In the genomic region with DNA sequence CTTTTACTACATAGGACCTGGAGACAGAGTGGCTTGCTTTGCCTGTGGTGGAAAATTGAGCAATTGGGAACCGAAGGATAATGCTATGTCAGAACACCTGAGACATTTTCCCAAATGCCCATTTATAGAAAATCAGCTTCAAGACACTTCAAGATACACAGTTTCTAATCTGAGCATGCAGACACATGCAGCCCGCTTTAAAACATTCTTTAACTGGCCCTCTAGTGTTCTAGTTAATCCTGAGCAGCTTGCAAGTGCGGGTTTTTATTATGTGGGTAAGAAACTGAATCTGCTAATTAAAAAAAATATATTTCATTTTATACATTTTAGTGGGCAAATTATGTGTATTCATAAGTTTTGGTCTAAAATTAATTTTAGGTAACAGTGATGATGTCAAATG, we compare ENCODE assay signal across 3 cellular contexts.
TF ChIP-seq lines count a peak whose summit lies in the region.

No MANE protein-coding gene starts in this region.

TF ChIP-seq in SK-N-SH, 30 proteins besides CTCF, POLR2A, EP300 and RAD21 (continued from another document):
- TF ChIP-seq, protein P1, sequence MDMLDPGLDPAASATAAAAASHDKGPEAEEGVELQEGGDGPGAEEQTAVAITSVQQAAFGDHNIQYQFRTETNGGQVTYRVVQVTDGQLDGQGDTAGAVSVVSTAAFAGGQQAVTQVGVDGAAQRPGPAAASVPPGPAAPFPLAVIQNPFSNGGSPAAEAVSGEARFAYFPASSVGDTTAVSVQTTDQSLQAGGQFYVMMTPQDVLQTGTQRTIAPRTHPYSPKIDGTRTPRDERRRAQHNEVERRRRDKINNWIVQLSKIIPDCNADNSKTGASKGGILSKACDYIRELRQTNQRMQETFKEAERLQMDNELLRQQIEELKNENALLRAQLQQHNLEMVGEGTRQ (IDR thresholded peaks at IDR 0.05; ENCODE audit: borderline replicate concordance, low read depth, low read length): no peak
- TF ChIP-seq JUND (IDR thresholded peaks at IDR 0.05) (no peak), TCF12 (IDR thresholded peaks at IDR 0.05) (no peak), SIN3A (IDR thresholded peaks at IDR 0.05; ENCODE audit: borderline replicate concordance, low read depth, low read length) (no peak), MXI1 (IDR thresholded peaks at IDR 0.05; ENCODE audit: low read depth, low read length) (no peak), GATA2 (CRISPR knock-in tag; IDR thresholded peaks at IDR 0.05) (no peak), FOXJ3 (CRISPR knock-in tag; IDR thresholded peaks at IDR 0.05) (no peak)
- TF ChIP-seq, protein P2, sequence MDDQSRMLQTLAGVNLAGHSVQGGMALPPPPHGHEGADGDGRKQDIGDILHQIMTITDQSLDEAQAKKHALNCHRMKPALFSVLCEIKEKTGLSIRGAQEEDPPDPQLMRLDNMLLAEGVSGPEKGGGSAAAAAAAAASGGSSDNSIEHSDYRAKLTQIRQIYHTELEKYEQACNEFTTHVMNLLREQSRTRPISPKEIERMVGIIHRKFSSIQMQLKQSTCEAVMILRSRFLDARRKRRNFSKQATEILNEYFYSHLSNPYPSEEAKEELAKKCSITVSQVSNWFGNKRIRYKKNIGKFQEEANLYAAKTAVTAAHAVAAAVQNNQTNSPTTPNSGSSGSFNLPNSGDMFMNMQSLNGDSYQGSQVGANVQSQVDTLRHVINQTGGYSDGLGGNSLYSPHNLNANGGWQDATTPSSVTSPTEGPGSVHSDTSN (IDR thresholded peaks at IDR 0.05): no peak
- TF ChIP-seq, protein P3, sequence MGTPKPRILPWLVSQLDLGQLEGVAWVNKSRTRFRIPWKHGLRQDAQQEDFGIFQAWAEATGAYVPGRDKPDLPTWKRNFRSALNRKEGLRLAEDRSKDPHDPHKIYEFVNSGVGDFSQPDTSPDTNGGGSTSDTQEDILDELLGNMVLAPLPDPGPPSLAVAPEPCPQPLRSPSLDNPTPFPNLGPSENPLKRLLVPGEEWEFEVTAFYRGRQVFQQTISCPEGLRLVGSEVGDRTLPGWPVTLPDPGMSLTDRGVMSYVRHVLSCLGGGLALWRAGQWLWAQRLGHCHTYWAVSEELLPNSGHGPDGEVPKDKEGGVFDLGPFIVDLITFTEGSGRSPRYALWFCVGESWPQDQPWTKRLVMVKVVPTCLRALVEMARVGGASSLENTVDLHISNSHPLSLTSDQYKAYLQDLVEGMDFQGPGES (IDR thresholded peaks at IDR 0.05; ENCODE audit: low read depth, low read length): no peak
- TF ChIP-seq, protein P4, sequence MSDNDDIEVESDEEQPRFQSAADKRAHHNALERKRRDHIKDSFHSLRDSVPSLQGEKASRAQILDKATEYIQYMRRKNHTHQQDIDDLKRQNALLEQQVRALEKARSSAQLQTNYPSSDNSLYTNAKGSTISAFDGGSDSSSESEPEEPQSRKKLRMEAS (IDR thresholded peaks at IDR 0.05; ENCODE audit: low read depth): no peak
- TF ChIP-seq, protein P5, sequence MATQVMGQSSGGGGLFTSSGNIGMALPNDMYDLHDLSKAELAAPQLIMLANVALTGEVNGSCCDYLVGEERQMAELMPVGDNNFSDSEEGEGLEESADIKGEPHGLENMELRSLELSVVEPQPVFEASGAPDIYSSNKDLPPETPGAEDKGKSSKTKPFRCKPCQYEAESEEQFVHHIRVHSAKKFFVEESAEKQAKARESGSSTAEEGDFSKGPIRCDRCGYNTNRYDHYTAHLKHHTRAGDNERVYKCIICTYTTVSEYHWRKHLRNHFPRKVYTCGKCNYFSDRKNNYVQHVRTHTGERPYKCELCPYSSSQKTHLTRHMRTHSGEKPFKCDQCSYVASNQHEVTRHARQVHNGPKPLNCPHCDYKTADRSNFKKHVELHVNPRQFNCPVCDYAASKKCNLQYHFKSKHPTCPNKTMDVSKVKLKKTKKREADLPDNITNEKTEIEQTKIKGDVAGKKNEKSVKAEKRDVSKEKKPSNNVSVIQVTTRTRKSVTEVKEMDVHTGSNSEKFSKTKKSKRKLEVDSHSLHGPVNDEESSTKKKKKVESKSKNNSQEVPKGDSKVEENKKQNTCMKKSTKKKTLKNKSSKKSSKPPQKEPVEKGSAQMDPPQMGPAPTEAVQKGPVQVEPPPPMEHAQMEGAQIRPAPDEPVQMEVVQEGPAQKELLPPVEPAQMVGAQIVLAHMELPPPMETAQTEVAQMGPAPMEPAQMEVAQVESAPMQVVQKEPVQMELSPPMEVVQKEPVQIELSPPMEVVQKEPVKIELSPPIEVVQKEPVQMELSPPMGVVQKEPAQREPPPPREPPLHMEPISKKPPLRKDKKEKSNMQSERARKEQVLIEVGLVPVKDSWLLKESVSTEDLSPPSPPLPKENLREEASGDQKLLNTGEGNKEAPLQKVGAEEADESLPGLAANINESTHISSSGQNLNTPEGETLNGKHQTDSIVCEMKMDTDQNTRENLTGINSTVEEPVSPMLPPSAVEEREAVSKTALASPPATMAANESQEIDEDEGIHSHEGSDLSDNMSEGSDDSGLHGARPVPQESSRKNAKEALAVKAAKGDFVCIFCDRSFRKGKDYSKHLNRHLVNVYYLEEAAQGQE (IDR thresholded peaks at IDR 0.05; ENCODE audit: low read depth, low read length): no peak

TF ChIP-seq in SK-N-SH treated with all-trans-retinoic acid at 6 μM for 48 hours, 23 proteins besides CTCF, POLR2A, EP300 and RAD21 (continued from another document):
- TF ChIP-seq, protein P6, sequence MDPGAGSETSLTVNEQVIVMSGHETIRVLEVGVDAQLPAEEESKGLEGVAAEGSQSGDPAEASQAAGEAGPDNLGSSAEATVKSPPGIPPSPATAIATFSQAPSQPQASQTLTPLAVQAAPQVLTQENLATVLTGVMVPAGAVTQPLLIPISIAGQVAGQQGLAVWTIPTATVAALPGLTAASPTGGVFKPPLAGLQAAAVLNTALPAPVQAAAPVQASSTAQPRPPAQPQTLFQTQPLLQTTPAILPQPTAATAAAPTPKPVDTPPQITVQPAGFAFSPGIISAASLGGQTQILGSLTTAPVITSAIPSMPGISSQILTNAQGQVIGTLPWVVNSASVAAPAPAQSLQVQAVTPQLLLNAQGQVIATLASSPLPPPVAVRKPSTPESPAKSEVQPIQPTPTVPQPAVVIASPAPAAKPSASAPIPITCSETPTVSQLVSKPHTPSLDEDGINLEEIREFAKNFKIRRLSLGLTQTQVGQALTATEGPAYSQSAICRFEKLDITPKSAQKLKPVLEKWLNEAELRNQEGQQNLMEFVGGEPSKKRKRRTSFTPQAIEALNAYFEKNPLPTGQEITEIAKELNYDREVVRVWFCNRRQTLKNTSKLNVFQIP (CRISPR knock-in tag; IDR thresholded peaks at IDR 0.05; ENCODE audit: borderline replicate concordance, low read depth): no peak
- TF ChIP-seq OSR1 (CRISPR knock-in tag; IDR thresholded peaks at IDR 0.05) (no peak), RARB (CRISPR knock-in tag; IDR thresholded peaks at IDR 0.05) (no peak), BACH2 (CRISPR knock-in tag; IDR thresholded peaks at IDR 0.05; ENCODE audit: borderline replicate concordance) (no peak), SNAI2 (CRISPR knock-in tag; IDR thresholded peaks at IDR 0.05) (no peak), ZFP3 (CRISPR knock-in tag; IDR thresholded peaks at IDR 0.05) (no peak), TOX (CRISPR knock-in tag; IDR thresholded peaks at IDR 0.05; ENCODE audit: borderline replicate concordance) (no peak), ISL1 (CRISPR knock-in tag; IDR thresholded peaks at IDR 0.05) (no peak), PPARA (CRISPR knock-in tag; IDR thresholded peaks at IDR 0.05; ENCODE audit: borderline replicate concordance) (no peak), ZNF70 (CRISPR knock-in tag; IDR thresholded peaks at IDR 0.05) (no peak), CSDC2 (CRISPR knock-in tag; IDR thresholded peaks at IDR 0.05) (no peak), TCF4 (CRISPR knock-in tag; IDR thresholded peaks at IDR 0.05; ENCODE audit: borderline replicate concordance) (no peak), ZC3H10 (CRISPR knock-in tag; IDR thresholded peaks at IDR 0.05) (no peak)
- TF ChIP-seq, protein P7, sequence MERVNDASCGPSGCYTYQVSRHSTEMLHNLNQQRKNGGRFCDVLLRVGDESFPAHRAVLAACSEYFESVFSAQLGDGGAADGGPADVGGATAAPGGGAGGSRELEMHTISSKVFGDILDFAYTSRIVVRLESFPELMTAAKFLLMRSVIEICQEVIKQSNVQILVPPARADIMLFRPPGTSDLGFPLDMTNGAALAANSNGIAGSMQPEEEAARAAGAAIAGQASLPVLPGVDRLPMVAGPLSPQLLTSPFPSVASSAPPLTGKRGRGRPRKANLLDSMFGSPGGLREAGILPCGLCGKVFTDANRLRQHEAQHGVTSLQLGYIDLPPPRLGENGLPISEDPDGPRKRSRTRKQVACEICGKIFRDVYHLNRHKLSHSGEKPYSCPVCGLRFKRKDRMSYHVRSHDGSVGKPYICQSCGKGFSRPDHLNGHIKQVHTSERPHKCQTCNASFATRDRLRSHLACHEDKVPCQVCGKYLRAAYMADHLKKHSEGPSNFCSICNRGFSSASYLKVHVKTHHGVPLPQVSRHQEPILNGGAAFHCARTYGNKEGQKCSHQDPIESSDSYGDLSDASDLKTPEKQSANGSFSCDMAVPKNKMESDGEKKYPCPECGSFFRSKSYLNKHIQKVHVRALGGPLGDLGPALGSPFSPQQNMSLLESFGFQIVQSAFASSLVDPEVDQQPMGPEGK (CRISPR knock-in tag; IDR thresholded peaks at IDR 0.05; ENCODE audit: borderline replicate concordance): no peak
- TF ChIP-seq, protein P8, sequence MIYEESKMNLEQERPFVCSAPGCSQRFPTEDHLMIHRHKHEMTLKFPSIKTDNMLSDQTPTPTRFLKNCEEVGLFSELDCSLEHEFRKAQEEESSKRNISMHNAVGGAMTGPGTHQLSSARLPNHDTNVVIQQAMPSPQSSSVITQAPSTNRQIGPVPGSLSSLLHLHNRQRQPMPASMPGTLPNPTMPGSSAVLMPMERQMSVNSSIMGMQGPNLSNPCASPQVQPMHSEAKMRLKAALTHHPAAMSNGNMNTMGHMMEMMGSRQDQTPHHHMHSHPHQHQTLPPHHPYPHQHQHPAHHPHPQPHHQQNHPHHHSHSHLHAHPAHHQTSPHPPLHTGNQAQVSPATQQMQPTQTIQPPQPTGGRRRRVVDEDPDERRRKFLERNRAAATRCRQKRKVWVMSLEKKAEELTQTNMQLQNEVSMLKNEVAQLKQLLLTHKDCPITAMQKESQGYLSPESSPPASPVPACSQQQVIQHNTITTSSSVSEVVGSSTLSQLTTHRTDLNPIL (CRISPR knock-in tag; IDR thresholded peaks at IDR 0.05; ENCODE audit: low read depth): no peak
TF ChIP-seq in SK-N-SH treated with all-trans-retinoic acid at 6 μM for 48 hours: peak in this region for 0.

TF ChIP-seq in GM23338, 12 proteins besides CTCF, POLR2A, EP300 and RAD21 (continued from another document and continues in another):
- TF ChIP-seq, protein P9, sequence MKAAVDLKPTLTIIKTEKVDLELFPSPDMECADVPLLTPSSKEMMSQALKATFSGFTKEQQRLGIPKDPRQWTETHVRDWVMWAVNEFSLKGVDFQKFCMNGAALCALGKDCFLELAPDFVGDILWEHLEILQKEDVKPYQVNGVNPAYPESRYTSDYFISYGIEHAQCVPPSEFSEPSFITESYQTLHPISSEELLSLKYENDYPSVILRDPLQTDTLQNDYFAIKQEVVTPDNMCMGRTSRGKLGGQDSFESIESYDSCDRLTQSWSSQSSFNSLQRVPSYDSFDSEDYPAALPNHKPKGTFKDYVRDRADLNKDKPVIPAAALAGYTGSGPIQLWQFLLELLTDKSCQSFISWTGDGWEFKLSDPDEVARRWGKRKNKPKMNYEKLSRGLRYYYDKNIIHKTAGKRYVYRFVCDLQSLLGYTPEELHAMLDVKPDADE (IDR thresholded peaks at IDR 0.05): no peak
- TF ChIP-seq, protein P5 (IDR thresholded peaks at IDR 0.05; ENCODE audit: unreplicated experiment): no peak
